8 cellular contexts compared by ENCODE assay signal in genomic region chr12:52033506-52034258, GRCh38. TPM values are rescaled to one million over a fixed set of nuclear protein-coding genes. Genes with fewer than 3 reads are reported as not detected.
DNase-seq lines count a peak whose midpoint lies in the region; ATAC-seq, FAIRE-seq and TF ChIP-seq lines count a peak whose summit lies in the region.

No MANE protein-coding gene starts in this region.

- H3K4me3 ChIP-seq in Peyer's patch (peak overlapping the region; percentile 30 to 45 (median 40)), esophagus muscularis mucosa (peak overlapping the region; percentile 45 to 49 (median 48)), pancreas (peak overlapping the region in 2 of 4 donors; percentile 28 to 41)

- H3K27me3 Mint-ChIP-seq in CD4-positive, alpha-beta T cell = no peaks in the 10 kb centered on the region

- no peak for TF ChIP-seq CTCF in CD4-positive, alpha-beta T cell (IDR thresholded peaks at IDR 0.05)
- TF ChIP-seq CTCF in Peyer's patch (IDR thresholded peaks at IDR 0.05) (no peak), esophagus muscularis mucosa (IDR thresholded peaks at IDR 0.05) (no peak), pancreas (IDR thresholded peaks at IDR 0.05) (no peak)

- no peaks in the 10 kb centered on the region for H3K27me3 ChIP-seq in CD4-positive, alpha-beta T cell (ENCODE audit: control insufficient read depth, insufficient read depth, low read length)
- H3K27me3 ChIP-seq in Peyer's patch (no peaks in the 10 kb centered on the region), esophagus muscularis mucosa (no peaks in the 10 kb centered on the region), pancreas (no peaks in the 10 kb centered on the region)

- H3K4me1 ChIP-seq in Peyer's patch = peaks cover 3 to 33% (median 20%) of the 10 kb centered on the region in 4 donors
- H3K4me1 ChIP-seq in esophagus muscularis mucosa = peaks cover 55 to 70% (median 58%) of the 10 kb centered on the region in 4 donors
- peaks cover 6 to 26% (median 8%) of the 10 kb centered on the region in 3 donors for H3K4me1 ChIP-seq in pancreas

- H3K36me3 Mint-ChIP-seq in CD4-positive, alpha-beta T cell (ENCODE audit: low read depth) = no peaks in the 10 kb centered on the region

- POLR2A ChIA-PET in CD4-positive, alpha-beta T cell (lab: Charles Lee) = interaction anchor here (1.1 to 5.0 kb wide), 7 partner anchors 11 to 213 kb away, joined by 5 to 37 read pairs (median 7); partner anchors contain the start of genes ATG101, NR4A1 and TAMALIN

- H3K27ac Mint-ChIP-seq in CD4-positive, alpha-beta T cell = peak overlapping the region; percentile 86

- peak overlapping the region; percentile 43 for H3K27ac ChIP-seq in CD4-positive, alpha-beta T cell (ENCODE audit: low read depth, low read length)
- peak overlapping the region; percentile 79 to 91 (median 84) for H3K27ac ChIP-seq in Peyer's patch
- H3K27ac ChIP-seq in esophagus muscularis mucosa (replicated peaks in 1 of 4) = peak overlapping the region; percentile 94 to 100 (median 97)
- peak overlapping the region; percentile 82 to 94 (median 86) for H3K27ac ChIP-seq in pancreas

- no peak for ATAC-seq in CD4-positive, alpha-beta T cell (ENCODE audit: poor library complexity)
- no peak for ATAC-seq in pancreas

- no peak for DNase-seq in CD4-positive, alpha-beta T cell
- DNase-seq in Peyer's patch = no peak
- DNase-seq in esophagus muscularis mucosa (ENCODE audit: extremely low spot score) = no peak
- peak in 2 of 6 donors; percentile 34 to 52 for DNase-seq in pancreas
- no peak for DNase-seq in stimulated activated CD4-positive, alpha-beta T cell treated with anti-CD3 and anti-CD28 coated beads, Interleukin-2, amount 100 ng/mL, for 48 hours
- no peak for DNase-seq in GDM1 (lab: John Stamatoyannopoulos, UW)
- no peak for DNase-seq in ureter (ENCODE audit: low spot score)
- no peak for DNase-seq in pons (ENCODE audit: low spot score)

- no peak for TF ChIP-seq POLR2A in Peyer's patch (IDR thresholded peaks at IDR 0.05)
- TF ChIP-seq POLR2A in esophagus muscularis mucosa (IDR thresholded peaks at IDR 0.05; ENCODE audit: low read depth) = no peak

- no peak for FAIRE-seq in pancreas (lab: Jason Lieb, UNC)

- no peaks in the 10 kb centered on the region for H3K9me3 Mint-ChIP-seq in CD4-positive, alpha-beta T cell

- H3K36me3 ChIP-seq in Peyer's patch (no peaks in the 10 kb centered on the region), esophagus muscularis mucosa (no peaks in the 10 kb centered on the region), pancreas (no peaks in the 10 kb centered on the region)

- CTCF ChIA-PET in CD4-positive, alpha-beta T cell (lab: Charles Lee) = interaction anchor here (1.1 to 9.8 kb wide), 4 partner anchors 10 to 40 kb away, joined by 3 to 89 read pairs (median 6); partner anchors contain the start of gene NR4A1

- WGBS in esophagus muscularis mucosa = 67% methylated on average over 12 of the region's 12 CpGs
- 65 to 67% methylated on average over 12 of the region's 12 CpGs for WGBS in pancreas, 2 donors

- H3K9me3 ChIP-seq in CD4-positive, alpha-beta T cell (ENCODE audit: control insufficient read depth, low read length) = no peaks in the 10 kb centered on the region
- H3K9me3 ChIP-seq in Peyer's patch (no peaks in the 10 kb centered on the region), esophagus muscularis mucosa (no peaks in the 10 kb centered on the region), pancreas (no peaks in the 10 kb centered on the region)

- intact Hi-C loops in CD4-positive, alpha-beta T cell (cut with DNase I, micrococcal nuclease) = loop anchor here in 1 of 2 experiments (2.0 kb wide), 1 partner anchor 37 kb away; no protein-coding TSS in a partner anchor
- intact Hi-C loops in esophagus muscularis mucosa (cut with DNase I) (no loop called here), pancreas (cut with DNase I) (no loop called here)

- peak overlapping the region; percentile 77 for H3K4me3 Mint-ChIP-seq in CD4-positive, alpha-beta T cell

- no peak for TF ChIP-seq EP300 in esophagus muscularis mucosa (IDR thresholded peaks at IDR 0.05)

- peaks cover 40% of the 10 kb centered on the region for H3K4me1 Mint-ChIP-seq in CD4-positive, alpha-beta T cell (ENCODE audit: low read depth)

RNA-seq across cellular contexts. Expression of gene NR4A1, which starts 17.6 kb away (rescaled TPM):
- total RNA-seq in CD4-positive, alpha-beta T cell = 10 to 100 TPM; 67.0 to 79.2 TPM
- 100 to 1,000 TPM in 1 of 4 donors, 10 to 100 TPM in 2, 1 to 10 TPM in 1; 3.9 to 265 (median 42.2) TPM for total RNA-seq in Peyer's patch
- total RNA-seq in esophagus muscularis mucosa = 10 to 100 TPM; 26.2 to 88.1 (median 59.4) TPM
- total RNA-seq in pancreas = 10 to 100 TPM; 11.7 to 55.2 (median 22.0) TPM
- 10 to 100 TPM; 76.4 to 85.4 TPM for polyA plus RNA-seq in pancreas
- total RNA-seq in ureter = 79.2 TPM

RNA-seq across cellular contexts. Expression of gene TAMALIN, which starts 26.9 kb away (rescaled TPM):
- total RNA-seq in CD4-positive, alpha-beta T cell = 100 to 1,000 TPM; 495 to 525 TPM
- total RNA-seq in Peyer's patch = 100 to 1,000 TPM in 1 of 4 donors, 10 to 100 TPM in 1, 1 to 10 TPM in 2; 1.2 to 112 (median 16.2) TPM
- 10 to 100 TPM; 13.3 to 26.9 (median 18.3) TPM for total RNA-seq in esophagus muscularis mucosa
- total RNA-seq in pancreas = 10 to 100 TPM in 3 of 6 donors, 1 to 10 TPM in 3; 7.1 to 18.0 (median 11.0) TPM
- 10 to 100 TPM; 25.4 to 51.6 TPM for polyA plus RNA-seq in pancreas
- 50.7 TPM for total RNA-seq in ureter

RNA-seq across cellular contexts. Expression of gene ATG101, which starts 36.1 kb away (rescaled TPM):
- 10 to 100 TPM; 20.6 to 20.9 TPM for total RNA-seq in CD4-positive, alpha-beta T cell
- 10 to 100 TPM; 31.5 to 39.6 (median 33.9) TPM for total RNA-seq in Peyer's patch
- 10 to 100 TPM; 30.3 to 71.4 (median 61.2) TPM for total RNA-seq in esophagus muscularis mucosa
- total RNA-seq in pancreas = 10 to 100 TPM; 13.6 to 20.4 (median 18.7) TPM
- 10 to 100 TPM; 23.0 to 31.7 TPM for polyA plus RNA-seq in pancreas
- 27.2 TPM for total RNA-seq in ureter

RNA-seq across cellular contexts. Expression of gene SMIM41, which starts 45.8 kb away (rescaled TPM):
- not detected for total RNA-seq in CD4-positive, alpha-beta T cell
- 1 to 10 TPM in 2 of 4 donors, not detected in 2; 1.4 to 6.6 TPM for total RNA-seq in Peyer's patch
- total RNA-seq in esophagus muscularis mucosa = 10 to 100 TPM in 1 of 4 donors, 1 to 10 TPM in 3; 2.1 to 26.6 (median 5.6) TPM
- total RNA-seq in pancreas = under 1 TPM in 2 of 6 donors, not detected in 4; 0.09 to 0.20 TPM
- polyA plus RNA-seq in pancreas = under 1 TPM in 1 of 2 donors, not detected in 1; 0.19 TPM
- 0.78 TPM for total RNA-seq in ureter

Comparison
In these comparisons a context has a peak if more than half of its experiments do, and no peak if none do; other contexts are left out.
1. H3K27ac ChIP-seq: peak in every context shown above with its lines; median percentile 97 in esophagus muscularis mucosa; 86 in pancreas; 84 in Peyer's patch; 43 in CD4-positive, alpha-beta T cell.